In genomic region chr3:135865085-135865484, GRCh38 we compare ENCODE assay signal across 18 cellular contexts.
DNase-seq lines count a peak whose midpoint lies in the region; ATAC-seq, FAIRE-seq and TF ChIP-seq lines count a peak whose summit lies in the region.
"Had no signal": no experiment of that assay in that cellular context is flagged by ENCODE, and none has a peak within 500 bp of the region (broad histone marks: within the 10 kb centered on the region; RNA-seq: fewer than 3 reads in every experiment).

No MANE protein-coding gene starts in this region.

- ATAC-seq in HG03159 (IDR thresholded peaks at IDR 0.05; ENCODE audit: unreplicated experiment) (peak; percentile 55), GM12878 (no peak), GM18520 (IDR thresholded peaks at IDR 0.05; ENCODE audit: unreplicated experiment) (no peak), pancreas (no peak)
- ATAC-seq: Panc1 had no signal

- POLR2A ChIA-PET in GM12878 (lab: Charles Lee), result no interaction called here

- no peak overlapping the region for H3K9ac ChIP-seq in GM12878 (ENCODE audit: control insufficient read depth, insufficient read depth, low read length)
- H3K9ac ChIP-seq: KMS-11, SK-N-SH had no signal

- H3K36me3 ChIP-seq in GM12878 (ENCODE audit: control insufficient read depth in 2 of 2, insufficient read depth in 2 of 2, low read length in 1 of 2), result no peaks in the 10 kb centered on the region
- H3K36me3 ChIP-seq in pancreas, result no peaks in the 10 kb centered on the region
- H3K36me3 ChIP-seq: MG63 had no signal

- no peaks in the 10 kb centered on the region; the same call in 2 of the 3 replicates for H3K9me3 ChIP-seq in GM12878 (replicated peaks; ENCODE audit: control insufficient read depth, insufficient read depth, low read length)
- H3K9me3 ChIP-seq in pancreas, result no peaks in the 10 kb centered on the region
- H3K9me3 ChIP-seq: MG63, SK-N-SH had no signal

- H2AFZ ChIP-seq in GM12878 (ENCODE audit: control insufficient read depth, low read depth, low read length), result no peak overlapping the region

- TF ChIP-seq POLR2A in GM12878 (IDR thresholded peaks at IDR 0.05; ENCODE audit: low read depth, low read length), result no peak

- H3K4me2 ChIP-seq in GM12878 (ENCODE audit: control insufficient read depth, insufficient read depth), result no peak overlapping the region
- H3K4me2 ChIP-seq: KMS-11, SK-N-SH had no signal

- SMC1A ChIA-PET in GM12878 (lab: Charles Lee; ENCODE audit: uncharacterized antibody, unreplicated experiment), result no interaction called here

- H4K20me1 ChIP-seq in GM12878 (ENCODE audit: control insufficient read depth, insufficient read depth), result no peaks in the 10 kb centered on the region

- H3K27ac ChIP-seq in GM12878 (ENCODE audit: control insufficient read depth, insufficient read depth) (no peak overlapping the region), pancreas (no peak overlapping the region)
- H3K27ac ChIP-seq: KMS-11 had no signal

- CTCF ChIA-PET in GM12878 (lab: Yijun Ruan, JAX), result no interaction called here

- no peaks in the 10 kb centered on the region for H3K79me2 ChIP-seq in GM12878 (ENCODE audit: control insufficient read depth, insufficient read depth, low read length)

- no peak for TF ChIP-seq RAD21 in GM12878 (IDR thresholded peaks at IDR 0.05; ENCODE audit: insufficient read depth, low read depth, low read length)

- TF ChIP-seq CTCF in GM12878 (IDR thresholded peaks at IDR 0.05 in 2 of 3, conservative IDR thresholded peaks at IDR 0.05 in 1 of 3; ENCODE audit: control insufficient read depth in 2 of 3, extremely low read depth in 1 of 3, insufficient read depth in 1 of 3, low read depth in 3 of 3, low read length in 3 of 3), result no peak
- no peak for TF ChIP-seq CTCF in fibroblast of villous mesenchyme (IDR thresholded peaks at IDR 0.05; ENCODE audit: insufficient read depth, low read depth, low read length)
- TF ChIP-seq CTCF in pancreas (IDR thresholded peaks at IDR 0.05), result no peak

- no peak for TF ChIP-seq EP300 in GM12878 (IDR thresholded peaks at IDR 0.05; ENCODE audit: borderline replicate concordance in 1 of 2, control insufficient read depth in 1 of 2, low read depth in 2 of 2, low read length in 2 of 2)

- in situ Hi-C loops in GM12878 (cut with MboI), result no loop called here

- H3K4me1 ChIP-seq in GM12878 (ENCODE audit: control insufficient read depth, insufficient read depth, low read length) (no peaks in the 10 kb centered on the region), pancreas (no peaks in the 10 kb centered on the region)

- H3K4me3 ChIP-seq in GM12878 (no peak overlapping the region), fibroblast of villous mesenchyme (ENCODE audit: low read depth, low read length) (no peak overlapping the region), pancreas (no peak overlapping the region)
- H3K4me3 ChIP-seq: MG63 had no signal

- RAD21 ChIA-PET in GM12878 (lab: Charles Lee; ENCODE audit: unreplicated experiment), result no interaction called here

- H3K27me3 ChIP-seq in GM12878 (replicated peaks in 1 of 2; ENCODE audit: control insufficient read depth in 2 of 2, insufficient read depth in 2 of 2, low read length in 1 of 2) (no peaks in the 10 kb centered on the region), pancreas (no peaks in the 10 kb centered on the region)
- H3K27me3 ChIP-seq: MG63 had no signal

- no TSS peak for BruUV-seq in GM12878 (replicated peaks; lab: Mats Ljungman, UMichigan)

- intact Hi-C loops in GM12878 (cut with micrococcal nuclease; ENCODE audit: unreplicated experiment), result no loop called here
- intact Hi-C loops in pancreas (cut with DNase I), result no loop called here

- FAIRE-seq in GM12878 (lab: Jason Lieb, UNC) (no peak), pancreas (lab: Jason Lieb, UNC) (no peak)
- FAIRE-seq: A204.1 had no signal

- DNase-seq in EH (ENCODE audit: low read depth) (peak; percentile 41), GM12878 (ENCODE audit: low read depth, low spot score) (no peak), fibroblast of villous mesenchyme (ENCODE audit: low read depth) (peak; percentile 5), hippocampal formation (lab: John Stamatoyannopoulos, UW) (no peak), ecto neural progenitor cell (ENCODE audit: low spot score) (no peak), pancreas (no peak)
- DNase-seq: MG63, NCI-H1105, NCI-H1694 treated with DMSO at 0.1 percent for 48 hours, NCI-H345, NCI-H69, Right ventricle myocardium superior, SK-N-SH had no signal

TF ChIP-seq in GM12878, 131 proteins besides CTCF, POLR2A, EP300 and RAD21:
- peak; percentile 51 for TF ChIP-seq JUNB (IDR thresholded peaks at IDR 0.05)
- TF ChIP-seq WRNIP1 (IDR thresholded peaks at IDR 0.05; ENCODE audit: borderline replicate concordance, low read depth, low read length), result no peak
TF ChIP-seq in GM12878: peak in this region for 1.

Comparison
In these comparisons a context has a peak if more than half of its experiments do, and no peak if none do; other contexts are left out.
1. DNase-seq: peak in EH (single experiment) and fibroblast of villous mesenchyme (single experiment); none in GM12878 (single experiment), hippocampal formation (0 of 2), ecto neural progenitor cell (single experiment) and pancreas (0 of 6).